26 cellular contexts compared by ENCODE assay signal in genomic region chr1:23879809-23880208, GRCh38. TPM values are rescaled to one million over a fixed set of nuclear protein-coding genes. Genes with fewer than 3 reads are reported as not detected.
"Had no signal": no experiment of that assay in that cellular context is flagged by ENCODE, and none has a peak within 500 bp of the region (broad histone marks: within the 10 kb centered on the region; RNA-seq: fewer than 3 reads in every experiment).

No MANE protein-coding gene starts in this region.

- H3K27ac ChIP-seq: KMS-11, SJCRH30 had no signal

- DNase-seq: IMR-90, Kasumi-1, MM.1S, NCI-H1092 treated with DMSO at 0.1 percent for 48 hours, NCI-H1436, NCI-H187, NCI-H2029, NCI-H2081 treated with DMSO at 0.1 percent for 48 hours, NCI-H2171, NCI-H226, NCI-H446, NCI-H510A, NCI-H524 treated with DMSO at 0.1 percent for 48 hours, NCI-H69, NCI-H774, PC-3, SHP77 treated with DMSO at 0.1 percent for 48 hours, SJCRH30, T-helper 1 cell had no signal

- H3K9ac ChIP-seq: KMS-11 had no signal

- H3K4me3 ChIP-seq: SJCRH30 had no signal

- H3K27me3 ChIP-seq: SJCRH30 had no signal

- H3K36me3 ChIP-seq: SJCRH30 had no signal

- H3K4me2 ChIP-seq: KMS-11 had no signal

- H3K9me3 ChIP-seq: SJCRH30 had no signal

- ATAC-seq: Panc1, PC-3, Right ventricle myocardium inferior, SK-N-SH treated with all-trans-retinoic acid at 6 μM for 48 hours had no signal

- H3K4me1 ChIP-seq: SJCRH30 had no signal

RNA-seq across cellular contexts. Expression of gene CNR2, which starts 33.4 kb away (rescaled TPM):
- total RNA-seq: HT-29, IMR-90, M059J, PC-3, Right ventricle myocardium inferior, RPMI7951, SJCRH30 had no signal
- polyA plus RNA-seq: IMR-90 had no signal
